8 cellular contexts compared by ENCODE assay signal in genomic region chr6:27518881-27519795, GRCh38. TPM values are rescaled to one million over a fixed set of nuclear protein-coding genes. Genes with fewer than 3 reads are reported as not detected.
DNase-seq lines count a peak whose midpoint lies in the region; ATAC-seq and TF ChIP-seq lines count a peak whose summit lies in the region.

No MANE protein-coding gene starts in this region.

- intact Hi-C loops in HCT116 (cut with micrococcal nuclease): loop anchor here (1.0 to 5.0 kb wide), 7 partner anchors 14 to 330 kb away; no protein-coding TSS in a partner anchor

- RAD21 ChIA-PET in HCT116 (lab: Charles Lee; ENCODE audit: low non-redundant PET in 1 of 2, low total read pairs in 2 of 2, uncharacterized antibody in 2 of 2, unreplicated experiment in 2 of 2): interaction anchor here (0.7 to 1.4 kb wide), 2 partner anchors 233 to 369 kb away, joined by 3 to 5 read pairs; no protein-coding TSS in a partner anchor

- H2AFZ ChIP-seq in HCT116 (ENCODE audit: low read depth, low read length, poor library complexity, severe bottlenecking) (peak overlapping the region; percentile 99), hepatocyte (peak overlapping the region; percentile 68)

- TF ChIP-seq CTCF in HCT116 (IDR thresholded peaks at IDR 0.05 in 2 of 3, conservative IDR thresholded peaks at IDR 0.05 in 1 of 3; ENCODE audit: borderline replicate concordance in 1 of 3, insufficient read depth in 1 of 3, low read depth in 2 of 3, low read length in 2 of 3) (peak; percentile 70 to 81 (median 75); a peak in 5 of 6 replicates), astrocyte of the cerebellum (IDR thresholded peaks at IDR 0.05; ENCODE audit: low read depth, low read length, missing control alignments) (peak; percentile 79), hepatocyte (IDR thresholded peaks at IDR 0.05; ENCODE audit: poor library complexity) (peak; percentile 83)

- CTCF ChIA-PET in HCT116 (lab: Charles Lee): interaction anchor here (0.6 to 2.3 kb wide), 21 partner anchors 10 to 342 kb away, joined by 3 to 12 read pairs (median 4); no protein-coding TSS in a partner anchor

- H3K9me2 ChIP-seq in HCT116 (ENCODE audit: insufficient read depth): no peaks in the 10 kb centered on the region
- H3K9me2 ChIP-seq in hepatocyte (replicated peaks; ENCODE audit: insufficient read depth): no peaks in the 10 kb centered on the region

- H3K79me2 ChIP-seq in HCT116 (ENCODE audit: insufficient read depth, low read length) (no peaks in the 10 kb centered on the region), hepatocyte (no peaks in the 10 kb centered on the region)

- H4K20me1 ChIP-seq in HCT116 (ENCODE audit: insufficient read depth) (no peaks in the 10 kb centered on the region), hepatocyte (ENCODE audit: insufficient read depth, poor library complexity, severe bottlenecking) (no peaks in the 10 kb centered on the region)

- TF ChIP-seq RAD21 in HCT116 (IDR thresholded peaks at IDR 0.05; ENCODE audit: low read depth): peak; percentile 70

- H3K9me3 ChIP-seq in HCT116 (ENCODE audit: control insufficient read depth in 1 of 2, insufficient read depth in 1 of 2, low read depth in 1 of 2, low read length in 2 of 2) (peaks cover 0 to 3% of the 10 kb centered on the region in 2 experiments; a peak in 1 of 4 replicates), hepatocyte (ENCODE audit: low read depth) (no peaks in the 10 kb centered on the region)

- in situ Hi-C loops in astrocyte of the cerebellum (cut with HindIII; ENCODE audit: low sequenced_read_pairs): loop anchor here (25.0 kb wide), 1 partner anchor 357 kb away; no protein-coding TSS in a partner anchor

- H3K27ac ChIP-seq in HCT116 (ENCODE audit: low read depth, low read length) (peak overlapping the region; percentile 70), hepatocyte (peak overlapping the region; percentile 82)

- POLR2A ChIA-PET in HCT116 (lab: Charles Lee): interaction anchor here (0.5 to 1.6 kb wide), 4 partner anchors 169 to 329 kb away, joined by 3 to 4 read pairs (median 4); no protein-coding TSS in a partner anchor

- peak; percentile 89 for ATAC-seq in HCT116

- peaks cover 0 to 15% of the 10 kb centered on the region in 2 experiments; a peak in 2 of 4 replicates for H3K4me1 ChIP-seq in HCT116 (ENCODE audit: control insufficient read depth in 1 of 2, insufficient read depth in 2 of 2, low read length in 2 of 2)
- H3K4me1 ChIP-seq in hepatocyte (ENCODE audit: insufficient read depth): no peaks in the 10 kb centered on the region

- peak overlapping the region; percentile 96 for H3K4me2 ChIP-seq in HCT116 (ENCODE audit: low read length)
- H3K4me2 ChIP-seq in hepatocyte: peak overlapping the region; percentile 71

- WGBS in hepatocyte (ENCODE audit: low lambda C conversion rate, missing lambda C conversion rate): under 1% methylated on average over 42 of the region's 42 CpGs

- DNase-seq in GM03348 (ENCODE audit: low spot score): peak; percentile 81
- peak; percentile 92 for DNase-seq in HCT116 (ENCODE audit: low read depth, low spot score)
- peak; percentile 49 for DNase-seq in NCI-H1092 treated with DMSO at 0.1 percent for 48 hours (lab: John Stamatoyannopoulos, UW)
- peak in 4 of 5 donors; percentile 30 to 67 (median 46) for DNase-seq in T-helper 1 cell
- peak; percentile 84 for DNase-seq in astrocyte of the cerebellum (ENCODE audit: low read depth)
- DNase-seq in hepatocyte (ENCODE audit: low spot score): peak; percentile 88
- peak; percentile 86 for DNase-seq in putamen (ENCODE audit: low spot score)
- DNase-seq in cortex of kidney (lab: John Stamatoyannopoulos, UW): no peak

- no peaks in the 10 kb centered on the region for H3K27me3 ChIP-seq in HCT116 (ENCODE audit: insufficient read depth, low read length)
- H3K27me3 ChIP-seq in hepatocyte: peaks cover 21% of the 10 kb centered on the region

- H3K36me3 ChIP-seq in HCT116 (ENCODE audit: control insufficient read depth in 1 of 2, insufficient read depth in 2 of 2, low read length in 2 of 2): no peaks in the 10 kb centered on the region
- no peaks in the 10 kb centered on the region for H3K36me3 ChIP-seq in hepatocyte (replicated peaks; ENCODE audit: insufficient read depth, low read depth)

- no TSS peak for BruUV-seq in HCT116 (replicated peaks; lab: Mats Ljungman, UMichigan)

- no peak for TF ChIP-seq POLR2A in HCT116 (IDR thresholded peaks at IDR 0.05; ENCODE audit: borderline replicate concordance, extremely low read depth, insufficient read depth, insufficient read length)

- H3K4me3 ChIP-seq in HCT116 (replicated peaks in 1 of 2; ENCODE audit: low read depth in 1 of 2, low read length in 2 of 2): peak overlapping the region; percentile 60 to 75
- H3K4me3 ChIP-seq in astrocyte of the cerebellum (ENCODE audit: low read depth, low read length): peak overlapping the region; percentile 79
- H3K4me3 ChIP-seq in hepatocyte: peak overlapping the region; percentile 78

- H3K9ac ChIP-seq in HCT116 (ENCODE audit: low read length): peak overlapping the region; percentile 72

TF ChIP-seq in HCT116, 20 proteins besides CTCF, POLR2A, EP300 and RAD21 (continues in another document):
- TF ChIP-seq ZNF274 (IDR thresholded peaks at IDR 0.05; ENCODE audit: low read depth, low read length) (no peak), ZBTB33 (IDR thresholded peaks at IDR 0.05; ENCODE audit: extremely low read depth, insufficient replicate concordance, low read length) (peak; percentile 26), SP1 (IDR thresholded peaks at IDR 0.05; ENCODE audit: low read depth) (no peak; the same call in 1 of the 2 replicates), TCF7L2 (IDR thresholded peaks at IDR 0.05; ENCODE audit: borderline replicate concordance, extremely low read depth, insufficient read depth, insufficient read length) (no peak), SRF (IDR thresholded peaks at IDR 0.05; ENCODE audit: low read depth) (no peak), JUND (IDR thresholded peaks at IDR 0.05) (no peak), CBX3 (IDR thresholded peaks at IDR 0.05; ENCODE audit: low read depth) (peak; percentile 85; the same call in 1 of the 2 replicates), ATF3 (IDR thresholded peaks at IDR 0.05) (peak; percentile 97), EZH2 (IDR thresholded peaks at IDR 0.05) (no peak), SIN3A (IDR thresholded peaks at IDR 0.05; ENCODE audit: low read depth) (peak; percentile 21; the same call in 1 of the 2 replicates), POLR2AphosphoS5 (IDR thresholded peaks at IDR 0.05; ENCODE audit: low read depth, low read length) (no peak; the same call in 1 of the 2 replicates), REST (IDR thresholded peaks at IDR 0.05; ENCODE audit: low read depth) (no peak), EZH2phosphoT487 (IDR thresholded peaks at IDR 0.05; ENCODE audit: borderline replicate concordance) (no peak), ZFX (IDR thresholded peaks at IDR 0.05) (no peak), FOSL1 (IDR thresholded peaks at IDR 0.05; ENCODE audit: low read depth) (no peak), YY1 (IDR thresholded peaks at IDR 0.05; ENCODE audit: extremely low read depth, insufficient replicate concordance, low read depth, low read length) (peak; percentile 5)
- TF ChIP-seq, protein P1, sequence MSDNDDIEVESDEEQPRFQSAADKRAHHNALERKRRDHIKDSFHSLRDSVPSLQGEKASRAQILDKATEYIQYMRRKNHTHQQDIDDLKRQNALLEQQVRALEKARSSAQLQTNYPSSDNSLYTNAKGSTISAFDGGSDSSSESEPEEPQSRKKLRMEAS (IDR thresholded peaks at IDR 0.05): peak; percentile 47

RNA-seq across cellular contexts. Expression of gene ZNF184, which starts 46.2 kb away (rescaled TPM):
- total RNA-seq in HCT116 (2021; ENCODE audit: unreplicated experiment): 9.4 TPM
- 2.5 and 3.9 TPM in 2 replicates for polyA plus RNA-seq in HCT116 (2012)
- 10.7 and 12.3 TPM in 2 replicates for total RNA-seq in hepatocyte
- 5.1 and 5.3 TPM in 2 replicates for polyA plus RNA-seq in hepatocyte
